8 cellular contexts compared by ENCODE assay signal in the genomic region with DNA sequence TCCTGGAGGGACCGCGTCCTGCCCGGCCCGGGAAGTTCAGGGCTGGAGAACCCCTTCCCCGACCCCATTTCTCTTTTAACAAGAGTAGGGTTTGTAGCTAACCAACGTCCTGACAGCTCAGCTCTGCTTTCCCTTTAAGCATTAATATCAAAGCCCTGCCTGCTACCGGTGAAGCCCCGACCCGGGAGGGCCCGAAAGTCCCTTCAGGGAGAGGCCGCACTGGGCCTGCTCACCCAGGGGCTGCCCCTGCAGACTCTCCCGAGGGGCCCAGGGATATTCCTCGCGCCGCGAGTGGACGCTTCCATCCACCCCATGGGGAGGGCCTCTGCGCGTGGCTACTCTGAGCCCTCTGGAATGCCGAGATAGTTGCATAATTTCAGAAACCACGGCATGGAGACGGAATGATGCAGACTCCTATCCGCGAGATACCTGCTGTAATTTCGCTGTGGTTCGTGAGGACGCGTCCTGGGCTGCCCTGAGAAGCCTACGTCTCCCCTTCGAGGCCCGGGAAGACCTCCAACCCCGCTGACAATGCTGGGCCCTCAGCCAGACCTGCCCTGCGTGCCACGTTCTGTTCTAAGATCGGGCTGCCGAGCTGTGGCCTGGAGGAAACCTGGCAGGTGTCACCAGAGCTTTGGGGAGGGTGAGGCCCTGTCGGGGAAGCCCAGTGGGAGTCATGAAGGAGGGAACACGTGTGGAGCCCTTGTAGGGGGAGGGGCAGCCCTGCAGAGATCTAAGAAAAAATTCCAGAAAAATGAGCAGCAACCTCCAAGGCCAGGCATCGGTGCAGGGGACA. TPM values are rescaled to one million over a fixed set of nuclear protein-coding genes. Genes with fewer than 3 reads are reported as not detected.
DNase-seq lines count a peak whose midpoint lies in the region; ATAC-seq, FAIRE-seq and TF ChIP-seq lines count a peak whose summit lies in the region.

No MANE protein-coding gene starts in this region.

- H3K27me3 Mint-ChIP-seq in CD8-positive, alpha-beta memory T cell: peaks cover 0 to 2% of the 10 kb centered on the region in 2 donors
- H3K27me3 Mint-ChIP-seq in activated T-helper 1 cell treated with anti-CD3 and anti-CD28 coated beads, Interleukin-12 subunit alpha, Interleukin-12 subunit beta, Interleukin-2, Interleukin-4 antibody, amounts not matched to agents 30 ng/mL and 10 ng/mL and 1 ng/mL, durations not matched to agents 14 hours and 24 hours and 36 hours (ENCODE audit: insufficient read depth): no peaks in the 10 kb centered on the region

- WGBS in pancreas, 2 donors: 16 to 18% methylated on average over 38 to 39 of the region's 39 CpGs
- 46 to 53% methylated on average over 39 of the region's 39 CpGs for WGBS in aorta, 2 donors

- TF ChIP-seq CTCF in foreskin fibroblast (IDR thresholded peaks at IDR 0.05; ENCODE audit: low read depth, low read length) (no peak), pancreas (IDR thresholded peaks at IDR 0.05) (no peak)

- H3K36me3 Mint-ChIP-seq in CD8-positive, alpha-beta memory T cell: peaks cover 0 to 14% (median 0%) of the 10 kb centered on the region in 3 donors
- H3K36me3 Mint-ChIP-seq in activated T-helper 1 cell treated with anti-CD3 and anti-CD28 coated beads, Interleukin-12 subunit alpha, Interleukin-12 subunit beta, Interleukin-2, Interleukin-4 antibody, amounts not matched to agents 30 ng/mL and 10 ng/mL and 1 ng/mL, durations not matched to agents 14 hours and 24 hours and 36 hours (ENCODE audit: low read depth): peaks cover 45% of the 10 kb centered on the region

- no peaks in the 10 kb centered on the region for H3K9me3 ChIP-seq in CD8-positive, alpha-beta memory T cell (ENCODE audit: low read length)
- peaks cover 46% of the 10 kb centered on the region for H3K9me3 ChIP-seq in KOPT-K1 (ENCODE audit: insufficient read depth, low read length, poor library complexity, severe bottlenecking)
- H3K9me3 ChIP-seq in pancreas: no peaks in the 10 kb centered on the region
- peaks cover 3% of the 10 kb centered on the region for H3K9me3 ChIP-seq in aorta (ENCODE audit: control insufficient read depth, low read length)

- intact Hi-C loops in activated T-helper 1 cell treated with anti-CD3 and anti-CD28 coated beads, Interleukin-12 subunit alpha, Interleukin-12 subunit beta, Interleukin-2, Interleukin-4 antibody, amounts not matched to agents 30 ng/mL and 10 ng/mL and 1 ng/mL, durations not matched to agents 14 hours and 24 hours and 36 hours (cut with micrococcal nuclease): loop anchor here (1.0 to 5.0 kb wide), 6 partner anchors 17 to 622 kb away; a partner anchor contains a TSS
- intact Hi-C loops in pancreas (cut with DNase I) (loop anchor here in 2 of 3 donors (5.0 to 10.0 kb wide), 3 partner anchors 85 to 115 kb away; no protein-coding TSS in a partner anchor), aorta (cut with DNase I) (loop anchor here (1.0 to 10.0 kb wide), 7 partner anchors 37 to 115 kb away; a partner anchor contains a TSS)

- H3K4me1 Mint-ChIP-seq in CD8-positive, alpha-beta memory T cell: peaks cover 62 to 74% (median 64%) of the 10 kb centered on the region in 3 donors
- peaks cover 53% of the 10 kb centered on the region for H3K4me1 Mint-ChIP-seq in activated T-helper 1 cell treated with anti-CD3 and anti-CD28 coated beads, Interleukin-12 subunit alpha, Interleukin-12 subunit beta, Interleukin-2, Interleukin-4 antibody, amounts not matched to agents 30 ng/mL and 10 ng/mL and 1 ng/mL, durations not matched to agents 14 hours and 24 hours and 36 hours (ENCODE audit: low read depth)

- H3K4me1 ChIP-seq in CD8-positive, alpha-beta memory T cell (ENCODE audit: insufficient read depth, low read length): peaks cover 69% of the 10 kb centered on the region
- peaks cover 12 to 28% (median 22%) of the 10 kb centered on the region in 3 donors for H3K4me1 ChIP-seq in pancreas
- peaks cover 0 to 3% of the 10 kb centered on the region in 2 donors for H3K4me1 ChIP-seq in aorta (ENCODE audit: control insufficient read depth in 1 of 2, insufficient read depth in 2 of 2, low read length in 2 of 2)

- ATAC-seq in GM21381 (IDR thresholded peaks at IDR 0.05; ENCODE audit: unreplicated experiment): peak; percentile 2
- peak in 1 of 4 donors; percentile 1 for ATAC-seq in pancreas
- peak; percentile 1 for ATAC-seq in aorta (ENCODE audit: low FRiP score)

- POLR2A ChIA-PET in CD8-positive, alpha-beta memory T cell (lab: Charles Lee): interaction anchor here (1.3 to 4.4 kb wide), 7 partner anchors 15 to 356 kb away, joined by 3 to 59 read pairs (median 13); a partner anchor contains a TSS

- no peaks in the 10 kb centered on the region for H3K36me3 ChIP-seq in CD8-positive, alpha-beta memory T cell (ENCODE audit: insufficient read depth, low read length)
- peaks cover 35% of the 10 kb centered on the region for H3K36me3 ChIP-seq in KOPT-K1 (ENCODE audit: insufficient read depth, low read length)
- no peaks in the 10 kb centered on the region for H3K36me3 ChIP-seq in pancreas
- no peaks in the 10 kb centered on the region for H3K36me3 ChIP-seq in aorta (ENCODE audit: control insufficient read depth in 1 of 2, insufficient read depth in 2 of 2, low read length in 1 of 2)

- H3K27ac ChIP-seq in CD8-positive, alpha-beta memory T cell (ENCODE audit: low read depth, low read length): peak overlapping the region; percentile 89
- H3K27ac ChIP-seq in KOPT-K1 (ENCODE audit: low read depth, low read length, poor library complexity, severe bottlenecking) (peak overlapping the region; percentile 98), pancreas (peak overlapping the region; percentile 83 to 95 (median 91)), aorta (ENCODE audit: low read depth in 1 of 2, low read length in 2 of 2) (peak overlapping the region; percentile 76 to 84)

- H3K27me3 ChIP-seq in CD8-positive, alpha-beta memory T cell (ENCODE audit: insufficient read depth, low read length, poor library complexity, severe bottlenecking): no peaks in the 10 kb centered on the region
- H3K27me3 ChIP-seq in pancreas (no peaks in the 10 kb centered on the region), aorta (ENCODE audit: control insufficient read depth in 1 of 2, insufficient read depth in 2 of 2, low read length in 1 of 2) (no peaks in the 10 kb centered on the region)

- DNase-seq in CD8-positive, alpha-beta memory T cell: peak in 4 of 5 donors; percentile 36 to 67 (median 58)
- DNase-seq in activated T-helper 1 cell treated with anti-CD3 and anti-CD28 coated beads, Interleukin-12 subunit alpha, Interleukin-12 subunit beta, Interleukin-2, Interleukin-4 antibody, amounts not matched to agents 30 ng/mL and 10 ng/mL and 1 ng/mL, durations not matched to agents 14 hours and 24 hours and 36 hours (ENCODE audit: low spot score): no peak
- DNase-seq in foreskin fibroblast: peak in 1 of 2 donors; percentile 57
- DNase-seq in pancreas: peak in 5 of 6 donors; percentile 59 to 82 (median 63)
- peak; percentile 53 to 83 for DNase-seq in aorta
- no peak for DNase-seq in NOMO-1 (lab: John Stamatoyannopoulos, UW; ENCODE audit: unreplicated experiment in 2 of 2)

- H3K4me3 Mint-ChIP-seq in CD8-positive, alpha-beta memory T cell: peak overlapping the region; percentile 87 to 96 (median 90)
- peak overlapping the region; percentile 89 for H3K4me3 Mint-ChIP-seq in activated T-helper 1 cell treated with anti-CD3 and anti-CD28 coated beads, Interleukin-12 subunit alpha, Interleukin-12 subunit beta, Interleukin-2, Interleukin-4 antibody, amounts not matched to agents 30 ng/mL and 10 ng/mL and 1 ng/mL, durations not matched to agents 14 hours and 24 hours and 36 hours

- peak overlapping the region; percentile 74 for H3K4me3 ChIP-seq in CD8-positive, alpha-beta memory T cell (ENCODE audit: low read length)
- H3K4me3 ChIP-seq in foreskin fibroblast (ENCODE audit: low read depth in 1 of 2, low read length in 2 of 2) (peak overlapping the region; percentile 39 to 54), pancreas (peak overlapping the region; percentile 65 to 95 (median 70)), aorta (ENCODE audit: low read length in 2 of 2) (peak overlapping the region; percentile 74 to 86)

- H3K27ac Mint-ChIP-seq in CD8-positive, alpha-beta memory T cell: peak overlapping the region; percentile 92 to 99 (median 94)
- peak overlapping the region; percentile 96 for H3K27ac Mint-ChIP-seq in activated T-helper 1 cell treated with anti-CD3 and anti-CD28 coated beads, Interleukin-12 subunit alpha, Interleukin-12 subunit beta, Interleukin-2, Interleukin-4 antibody, amounts not matched to agents 30 ng/mL and 10 ng/mL and 1 ng/mL, durations not matched to agents 14 hours and 24 hours and 36 hours

- no peaks in the 10 kb centered on the region for H3K9me3 Mint-ChIP-seq in CD8-positive, alpha-beta memory T cell
- H3K9me3 Mint-ChIP-seq in activated T-helper 1 cell treated with anti-CD3 and anti-CD28 coated beads, Interleukin-12 subunit alpha, Interleukin-12 subunit beta, Interleukin-2, Interleukin-4 antibody, amounts not matched to agents 30 ng/mL and 10 ng/mL and 1 ng/mL, durations not matched to agents 14 hours and 24 hours and 36 hours: peaks cover 23% of the 10 kb centered on the region

- CTCF ChIA-PET in CD8-positive, alpha-beta memory T cell (lab: Charles Lee): interaction anchor here (0.8 to 9.6 kb wide), 15 partner anchors 8 to 477 kb away, joined by 3 to 47 read pairs (median 4); a partner anchor contains a TSS

- FAIRE-seq in pancreas (lab: Jason Lieb, UNC): no peak

RNA-seq across cellular contexts. Expression of a gene that starts 1.0 kb away (rescaled TPM):
- total RNA-seq in CD8-positive, alpha-beta memory T cell: 100 to 1,000 TPM; 139 to 149 TPM
- 88.1 TPM for polyA plus RNA-seq in CD8-positive, alpha-beta memory T cell
- 203 and 206 TPM in 2 replicates for total RNA-seq in activated T-helper 1 cell treated with anti-CD3 and anti-CD28 coated beads, Interleukin-12 subunit alpha, Interleukin-12 subunit beta, Interleukin-2, Interleukin-4 antibody, amounts not matched to agents 30 ng/mL and 10 ng/mL and 1 ng/mL, durations not matched to agents 14 hours and 24 hours and 36 hours
- total RNA-seq in pancreas (100 to 1,000 TPM in 4 of 6 donors, 10 to 100 TPM in 2; 91.5 to 131 (median 108) TPM), aorta (100 to 1,000 TPM; 111 to 145 TPM)
- polyA plus RNA-seq in pancreas (100 to 1,000 TPM; 129 to 131 TPM), aorta (10 to 100 TPM; 66.4 to 96.5 TPM)

RNA-seq across cellular contexts. Expression of a gene that starts 39.8 kb away (rescaled TPM):
- 10 to 100 TPM; 59.4 to 63.8 TPM for total RNA-seq in CD8-positive, alpha-beta memory T cell
- polyA plus RNA-seq in CD8-positive, alpha-beta memory T cell: 75.3 TPM
- total RNA-seq in activated T-helper 1 cell treated with anti-CD3 and anti-CD28 coated beads, Interleukin-12 subunit alpha, Interleukin-12 subunit beta, Interleukin-2, Interleukin-4 antibody, amounts not matched to agents 30 ng/mL and 10 ng/mL and 1 ng/mL, durations not matched to agents 14 hours and 24 hours and 36 hours: 67.1 and 68.1 TPM in 2 replicates
- 10 to 100 TPM; 28.6 to 33.0 (median 31.8) TPM for total RNA-seq in pancreas
- polyA plus RNA-seq in pancreas: 10 to 100 TPM; 69.3 to 74.7 TPM
- total RNA-seq in aorta: 10 to 100 TPM; 49.8 to 61.3 TPM
- polyA plus RNA-seq in aorta: 10 to 100 TPM; 32.4 to 62.0 TPM

Comparison
In these comparisons a context has a peak if more than half of its experiments do, and no peak if none do; other contexts are left out.
1. DNase-seq: peak in CD8-positive, alpha-beta memory T cell (4 of 5), pancreas (5 of 6) and aorta (2 of 2); none in activated T-helper 1 cell treated with anti-CD3 and anti-CD28 coated beads, Interleukin-12 subunit alpha, Interleukin-12 subunit beta, Interleukin-2, Interleukin-4 antibody, amounts not matched to agents 30 ng/mL and 10 ng/mL and 1 ng/mL, durations not matched to agents 14 hours and 24 hours and 36 hours (single experiment) and NOMO-1 (0 of 2).
2. Peak in every context shown above with its lines, with median percentiles within 50 percentile points of each other: H3K27ac ChIP-seq and H3K4me3 ChIP-seq.